ENCODE assay signal across 25 cellular contexts in genomic region chr1:222886194-222887126, GRCh38.
DNase-seq lines count a peak whose midpoint lies in the region; ATAC-seq, FAIRE-seq and TF ChIP-seq lines count a peak whose summit lies in the region.
"Had no signal": no experiment of that assay in that cellular context is flagged by ENCODE, and none has a peak within 500 bp of the region (broad histone marks: within the 10 kb centered on the region; RNA-seq: fewer than 3 reads in every experiment).

No MANE protein-coding gene starts in this region.

- ATAC-seq in activated CD8-positive, alpha-beta T cell treated with anti-CD3 and anti-CD28 coated beads for 36 hours = peak; percentile 34
- no peak for ATAC-seq in activated CD8-positive, alpha-beta T cell treated with anti-CD3 and anti-CD28 coated beads, Interleukin-2, amount 10 ng/mL, durations not matched to agents 7 days and 5 days
- no peak for ATAC-seq in GM19455 (IDR thresholded peaks at IDR 0.05; ENCODE audit: unreplicated experiment)
- ATAC-seq: gastroesophageal sphincter, natural killer cell had no signal

- POLR2A ChIA-PET in activated CD8-positive, alpha-beta T cell treated with anti-CD3 and anti-CD28 coated beads for 36 hours (lab: Charles Lee) = no interaction called here
- POLR2A ChIA-PET in activated CD8-positive, alpha-beta T cell treated with anti-CD3 and anti-CD28 coated beads, Interleukin-2, amount 10 ng/mL, durations not matched to agents 7 days and 5 days (lab: Charles Lee) = no interaction called here

- no peaks in the 10 kb centered on the region for H3K4me1 ChIP-seq in astrocyte (ENCODE audit: insufficient read depth, low read length)
- H3K4me1 ChIP-seq in osteoblast (ENCODE audit: insufficient read depth, low read length) = no peaks in the 10 kb centered on the region
- H3K4me1 ChIP-seq: Caco-2, testis had no signal

- H3K4me2 ChIP-seq in astrocyte (ENCODE audit: low read length) (no peak overlapping the region), osteoblast (ENCODE audit: insufficient read depth, low read length) (no peak overlapping the region)
- H3K4me2 ChIP-seq: BLaER1 treated with 17β-estradiol and CSF1 and Interleukin-3, amounts not matched to agents 10 nM and 100 nM had no signal

- intact Hi-C loops in activated CD8-positive, alpha-beta T cell treated with anti-CD3 and anti-CD28 coated beads for 36 hours (cut with micrococcal nuclease) = no loop called here

- no peaks in the 10 kb centered on the region for H3K27me3 Mint-ChIP-seq in activated CD8-positive, alpha-beta T cell treated with anti-CD3 and anti-CD28 coated beads for 36 hours
- no peaks in the 10 kb centered on the region for H3K27me3 Mint-ChIP-seq in activated CD8-positive, alpha-beta T cell treated with anti-CD3 and anti-CD28 coated beads, Interleukin-2, amount 10 ng/mL, durations not matched to agents 7 days and 5 days (ENCODE audit: low read depth)
- no peaks in the 10 kb centered on the region for H3K27me3 Mint-ChIP-seq in HFFc6 (ENCODE audit: insufficient read depth)
- H3K27me3 Mint-ChIP-seq in astrocyte (ENCODE audit: low read depth, unreplicated experiment) = no peaks in the 10 kb centered on the region
- H3K27me3 Mint-ChIP-seq: activated CD4-positive, alpha-beta memory T cell treated with anti-CD3 and anti-CD28 coated beads for 36 hours had no signal

- H3K27me3 ChIP-seq in astrocyte (ENCODE audit: insufficient read depth, low read length) = no peaks in the 10 kb centered on the region
- no peaks in the 10 kb centered on the region for H3K27me3 ChIP-seq in osteoblast (ENCODE audit: insufficient read depth, low read length)
- H3K27me3 ChIP-seq: BLaER1 treated with 17β-estradiol and CSF1 and Interleukin-3, amounts not matched to agents 10 nM and 100 nM; esophagus muscularis mucosa; gastroesophageal sphincter; ovary; testis had no signal

- peaks cover 7% of the 10 kb centered on the region for H3K36me3 Mint-ChIP-seq in activated CD8-positive, alpha-beta T cell treated with anti-CD3 and anti-CD28 coated beads for 36 hours (ENCODE audit: low read depth)
- no peaks in the 10 kb centered on the region for H3K36me3 Mint-ChIP-seq in activated CD8-positive, alpha-beta T cell treated with anti-CD3 and anti-CD28 coated beads, Interleukin-2, amount 10 ng/mL, durations not matched to agents 7 days and 5 days (ENCODE audit: low read depth)
- H3K36me3 Mint-ChIP-seq in HFFc6 (ENCODE audit: low read depth) (no peaks in the 10 kb centered on the region), astrocyte (ENCODE audit: low read depth, unreplicated experiment) (no peaks in the 10 kb centered on the region)
- H3K36me3 Mint-ChIP-seq: activated CD4-positive, alpha-beta memory T cell treated with anti-CD3 and anti-CD28 coated beads for 36 hours; natural killer cell had no signal

- H3K9me3 Mint-ChIP-seq in activated CD8-positive, alpha-beta T cell treated with anti-CD3 and anti-CD28 coated beads for 36 hours = no peaks in the 10 kb centered on the region
- no peaks in the 10 kb centered on the region for H3K9me3 Mint-ChIP-seq in activated CD8-positive, alpha-beta T cell treated with anti-CD3 and anti-CD28 coated beads, Interleukin-2, amount 10 ng/mL, durations not matched to agents 7 days and 5 days (ENCODE audit: insufficient read depth)
- no peaks in the 10 kb centered on the region for H3K9me3 Mint-ChIP-seq in HFFc6
- no peaks in the 10 kb centered on the region for H3K9me3 Mint-ChIP-seq in astrocyte (ENCODE audit: unreplicated experiment)
- H3K9me3 Mint-ChIP-seq: activated CD4-positive, alpha-beta memory T cell treated with anti-CD3 and anti-CD28 coated beads for 36 hours; natural killer cell had no signal

- no peak for TF ChIP-seq CTCF in activated CD8-positive, alpha-beta T cell treated with anti-CD3 and anti-CD28 coated beads for 36 hours (IDR thresholded peaks at IDR 0.05)
- no peak for TF ChIP-seq CTCF in HFFc6 (IDR thresholded peaks at IDR 0.05)
- TF ChIP-seq CTCF in astrocyte (IDR thresholded peaks at IDR 0.05; ENCODE audit: insufficient read depth, low read depth, low read length) = no peak
- no peak for TF ChIP-seq CTCF in osteoblast (IDR thresholded peaks at IDR 0.05; ENCODE audit: extremely low read depth, low read depth, low read length)

- H2AFZ ChIP-seq in astrocyte (ENCODE audit: low read depth, low read length) = no peak overlapping the region
- H2AFZ ChIP-seq in osteoblast (ENCODE audit: low read length) = no peak overlapping the region

- H3K79me2 ChIP-seq in astrocyte (ENCODE audit: insufficient read depth, low read length) (no peaks in the 10 kb centered on the region), osteoblast (ENCODE audit: insufficient read depth, low read length) (no peaks in the 10 kb centered on the region)

- H3K4me3 ChIP-seq in astrocyte (ENCODE audit: insufficient read depth, low read depth, low read length) (no peak overlapping the region), osteoblast (ENCODE audit: insufficient read depth, low read length) (no peak overlapping the region)
- H3K4me3 ChIP-seq: BLaER1 treated with 17β-estradiol and CSF1 and Interleukin-3, amounts not matched to agents 10 nM and 100 nM; coronary artery; esophagus muscularis mucosa; gastroesophageal sphincter; left ventricle myocardium inferior; ovary; testis had no signal

- H3K4me1 Mint-ChIP-seq in activated CD8-positive, alpha-beta T cell treated with anti-CD3 and anti-CD28 coated beads for 36 hours (ENCODE audit: low read depth) = peaks cover 19% of the 10 kb centered on the region
- H3K4me1 Mint-ChIP-seq in activated CD8-positive, alpha-beta T cell treated with anti-CD3 and anti-CD28 coated beads, Interleukin-2, amount 10 ng/mL, durations not matched to agents 7 days and 5 days (ENCODE audit: low read depth) = peaks cover 13% of the 10 kb centered on the region
- H3K4me1 Mint-ChIP-seq in HFFc6 (ENCODE audit: low read depth) (peaks cover 10% of the 10 kb centered on the region), astrocyte (ENCODE audit: low read depth, unreplicated experiment) (peaks cover 3% of the 10 kb centered on the region)
- H3K4me1 Mint-ChIP-seq: natural killer cell had no signal

- H3K27ac Mint-ChIP-seq in activated CD8-positive, alpha-beta T cell treated with anti-CD3 and anti-CD28 coated beads for 36 hours = peak overlapping the region; percentile 12
- no peak overlapping the region for H3K27ac Mint-ChIP-seq in activated CD8-positive, alpha-beta T cell treated with anti-CD3 and anti-CD28 coated beads, Interleukin-2, amount 10 ng/mL, durations not matched to agents 7 days and 5 days
- H3K27ac Mint-ChIP-seq in HFFc6 = peak overlapping the region; percentile 25; the same call in 1 of the 2 replicates
- H3K27ac Mint-ChIP-seq in astrocyte (ENCODE audit: unreplicated experiment) = no peak overlapping the region
- H3K27ac Mint-ChIP-seq: activated CD4-positive, alpha-beta memory T cell treated with anti-CD3 and anti-CD28 coated beads for 36 hours; natural killer cell had no signal

- no peak overlapping the region for H3K9ac ChIP-seq in astrocyte (ENCODE audit: low read length)
- H3K9ac ChIP-seq: BLaER1 treated with 17β-estradiol and CSF1 and Interleukin-3, amounts not matched to agents 10 nM and 100 nM had no signal

- H3K27ac ChIP-seq in astrocyte (ENCODE audit: low read depth, low read length) (no peak overlapping the region), osteoblast (ENCODE audit: low read depth, low read length) (no peak overlapping the region), caudate nucleus (ENCODE audit: low read depth, low read length) (no peak overlapping the region)
- H3K27ac ChIP-seq: BLaER1 treated with 17β-estradiol and CSF1 and Interleukin-3, amounts not matched to agents 10 nM and 100 nM; coronary artery; esophagus muscularis mucosa; gastroesophageal sphincter; left ventricle myocardium inferior; ovary; RWPE1; testis had no signal

- no peak overlapping the region for H3K4me3 Mint-ChIP-seq in activated CD8-positive, alpha-beta T cell treated with anti-CD3 and anti-CD28 coated beads for 36 hours
- no peak overlapping the region for H3K4me3 Mint-ChIP-seq in activated CD8-positive, alpha-beta T cell treated with anti-CD3 and anti-CD28 coated beads, Interleukin-2, amount 10 ng/mL, durations not matched to agents 7 days and 5 days
- H3K4me3 Mint-ChIP-seq in HFFc6 (no peak overlapping the region), astrocyte (ENCODE audit: unreplicated experiment) (no peak overlapping the region)
- H3K4me3 Mint-ChIP-seq: activated CD4-positive, alpha-beta memory T cell treated with anti-CD3 and anti-CD28 coated beads for 36 hours; natural killer cell had no signal

- peak; percentile 9 for FAIRE-seq in astrocyte (lab: Jason Lieb, UNC)

- no peaks in the 10 kb centered on the region for H3K36me3 ChIP-seq in astrocyte (ENCODE audit: insufficient read depth, low read length)
- H3K36me3 ChIP-seq in osteoblast (ENCODE audit: insufficient read depth, low read length) = no peaks in the 10 kb centered on the region
- H3K36me3 ChIP-seq: esophagus muscularis mucosa, left ventricle myocardium inferior, ovary had no signal

- DNase-seq in activated CD8-positive, alpha-beta T cell treated with anti-CD3 and anti-CD28 coated beads for 36 hours = peak; percentile 42
- no peak for DNase-seq in activated CD8-positive, alpha-beta T cell treated with anti-CD3 and anti-CD28 coated beads, Interleukin-2, amount 10 ng/mL, durations not matched to agents 7 days and 5 days
- DNase-seq in HFFc6 (no peak), astrocyte (ENCODE audit: low read depth) (no peak), osteoblast (ENCODE audit: insufficient read length, low spot score, missing footprints) (peak; percentile 46), caudate nucleus (lab: John Stamatoyannopoulos, UW) (no peak), NK-92 (lab: John Stamatoyannopoulos, UW; ENCODE audit: unreplicated experiment) (no peak)
- DNase-seq: activated CD4-positive, alpha-beta memory T cell treated with anti-CD3 and anti-CD28 coated beads for 36 hours; activated effector memory CD4-positive, alpha-beta T cell treated with anti-CD3 and anti-CD28 coated beads, Interleukin-2, amount 50 U/mL, for 16 hours; amygdala; EL; left ventricle myocardium inferior; midbrain; MV-4-11; natural killer cell; NCI-H524 treated with DMSO at 0.1 percent for 48 hours; ovary; testis had no signal

- CTCF ChIA-PET in activated CD8-positive, alpha-beta T cell treated with anti-CD3 and anti-CD28 coated beads for 36 hours (lab: Charles Lee) = interaction anchor here (0.6 to 1.0 kb wide), 3 partner anchors 93 to 247 kb away, joined by 3 read pairs; no protein-coding TSS in a partner anchor
- CTCF ChIA-PET in activated CD8-positive, alpha-beta T cell treated with anti-CD3 and anti-CD28 coated beads, Interleukin-2, amount 10 ng/mL, durations not matched to agents 7 days and 5 days (lab: Charles Lee) = no interaction called here

- H4K20me1 ChIP-seq in astrocyte (ENCODE audit: insufficient read depth, low read length) (no peaks in the 10 kb centered on the region), osteoblast (ENCODE audit: insufficient read depth, low read length) (no peaks in the 10 kb centered on the region)
- H4K20me1 ChIP-seq: BLaER1 treated with 17β-estradiol and CSF1 and Interleukin-3, amounts not matched to agents 10 nM and 100 nM had no signal

- H3K9me3 ChIP-seq in astrocyte (ENCODE audit: insufficient read depth, low read depth, low read length) (no peaks in the 10 kb centered on the region), osteoblast (ENCODE audit: low read depth, low read length) (no peaks in the 10 kb centered on the region)
- H3K9me3 ChIP-seq: esophagus muscularis mucosa, gastroesophageal sphincter, left ventricle myocardium inferior, ovary, testis had no signal

Comparison
In these comparisons a context has a peak if more than half of its experiments do, and no peak if none do; other contexts are left out.
1. DNase-seq: peak in activated CD8-positive, alpha-beta T cell treated with anti-CD3 and anti-CD28 coated beads for 36 hours (single experiment) and osteoblast (single experiment); none in activated CD8-positive, alpha-beta T cell treated with anti-CD3 and anti-CD28 coated beads, Interleukin-2, amount 10 ng/mL, durations not matched to agents 7 days and 5 days (single experiment), HFFc6 (single experiment), astrocyte (single experiment), caudate nucleus (0 of 61) and NK-92 (single experiment).
2. H3K27ac Mint-ChIP-seq: peak in activated CD8-positive, alpha-beta T cell treated with anti-CD3 and anti-CD28 coated beads for 36 hours (single experiment) and HFFc6 (single experiment); none in activated CD8-positive, alpha-beta T cell treated with anti-CD3 and anti-CD28 coated beads, Interleukin-2, amount 10 ng/mL, durations not matched to agents 7 days and 5 days (single experiment) and astrocyte (single experiment).